In the genomic region with DNA sequence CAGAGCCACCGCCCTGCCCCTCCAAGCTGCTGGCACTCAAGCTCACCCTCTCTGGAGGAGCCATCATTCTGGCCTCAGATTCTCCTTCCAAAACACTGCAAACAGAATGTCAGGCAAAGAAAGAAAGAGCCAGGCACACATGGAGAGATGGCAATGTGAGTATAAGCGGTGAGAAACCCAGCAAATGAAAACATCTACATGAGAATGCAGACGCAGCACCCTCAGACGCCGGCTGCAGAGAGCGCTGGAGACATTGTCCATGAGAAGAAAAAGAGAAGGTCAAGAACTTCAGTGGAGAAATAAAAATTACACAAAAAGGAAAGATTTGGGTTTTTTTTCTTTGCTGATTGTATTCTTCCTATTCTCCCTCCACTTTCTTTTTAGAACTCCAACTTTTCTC, we compare ENCODE assay signal across 8 cellular contexts.
DNase-seq lines count a peak whose midpoint lies in the region; ATAC-seq and TF ChIP-seq lines count a peak whose summit lies in the region.
"Not testable (repeated sequence)": the region's sequence is repeated elsewhere in the genome, so short reads cannot be mapped to it uniquely, and the experiment has no call there.

No MANE protein-coding gene starts in this region.

- intact Hi-C loops in activated CD4-positive, alpha-beta T cell treated with anti-CD3 and anti-CD28 coated beads, Interleukin-2, amount 10 ng/mL, durations not matched to agents 24 days and 14 days (cut with micrococcal nuclease); activated T-helper 2 cell treated with anti-CD3 and anti-CD28 coated beads, Interferon-gamma antibody, Interleukin-2, Interleukin-4, amounts not matched to agents 10 μg/mL and 5 μg/mL and 100 μg/mL, durations not matched to agents 14 hours and 24 hours and 36 hours (cut with micrococcal nuclease): not testable (repeated sequence)

- H3K27ac ChIP-seq in BLaER1 = peak overlapping the region; percentile 84
- H3K27ac ChIP-seq in GM23338 (ENCODE audit: low read depth) = not testable (repeated sequence)

- H3K27me3 ChIP-seq in BLaER1; GM23338 (ENCODE audit: insufficient read depth): not testable (repeated sequence)

- H3K27ac Mint-ChIP-seq in GM23338; natural killer cell treated with Interleukin-12 subunit alpha and Interleukin-12 subunit beta and Interleukin-15 and Interleukin-18, amount 100 ng/mL, for 72 hours: not testable (repeated sequence)
- peak overlapping the region; percentile 72 for H3K27ac Mint-ChIP-seq in activated CD4-positive, alpha-beta T cell treated with anti-CD3 and anti-CD28 coated beads, Interleukin-2, amount 10 ng/mL, durations not matched to agents 24 days and 14 days
- H3K27ac Mint-ChIP-seq in activated T-helper 2 cell treated with anti-CD3 and anti-CD28 coated beads, Interferon-gamma antibody, Interleukin-2, Interleukin-4, amounts not matched to agents 10 μg/mL and 5 μg/mL and 100 μg/mL, durations not matched to agents 14 hours and 24 hours and 36 hours = peak overlapping the region; percentile 38

- peak overlapping the region; percentile 62; the same call in 1 of the 2 replicates for H3K9ac ChIP-seq in BLaER1

- peaks cover 12% of the 10 kb centered on the region for H3K4me1 Mint-ChIP-seq in GM23338
- H3K4me1 Mint-ChIP-seq in activated CD4-positive, alpha-beta T cell treated with anti-CD3 and anti-CD28 coated beads, Interleukin-2, amount 10 ng/mL, durations not matched to agents 24 days and 14 days; activated T-helper 2 cell treated with anti-CD3 and anti-CD28 coated beads, Interferon-gamma antibody, Interleukin-2, Interleukin-4, amounts not matched to agents 10 μg/mL and 5 μg/mL and 100 μg/mL, durations not matched to agents 14 hours and 24 hours and 36 hours (ENCODE audit: low read depth); natural killer cell treated with Interleukin-12 subunit alpha and Interleukin-12 subunit beta and Interleukin-15 and Interleukin-18, amount 100 ng/mL, for 72 hours (ENCODE audit: low read depth in 2 of 2): not testable (repeated sequence)

- not testable (repeated sequence) for TF ChIP-seq CTCF in GM23338 (conservative IDR thresholded peaks at IDR 0.05; ENCODE audit: low read depth in 2 of 2); choroid plexus epithelial cell (conservative IDR thresholded peaks at IDR 0.05; ENCODE audit: low read depth, low read length)

- DNase-seq in GM23338 (ENCODE audit: low spot score); activated CD4-positive, alpha-beta T cell treated with anti-CD3 and anti-CD28 coated beads, Interleukin-2, amount 10 ng/mL, durations not matched to agents 24 days and 14 days; activated T-helper 2 cell treated with anti-CD3 and anti-CD28 coated beads, Interferon-gamma antibody, Interleukin-2, Interleukin-4, amounts not matched to agents 10 μg/mL and 5 μg/mL and 100 μg/mL, durations not matched to agents 14 hours and 24 hours and 36 hours (ENCODE audit: low spot score); natural killer cell treated with Interleukin-12 subunit alpha and Interleukin-12 subunit beta and Interleukin-15 and Interleukin-18, amount 100 ng/mL, for 72 hours (ENCODE audit: low spot score): not testable (repeated sequence)
- DNase-seq in choroid plexus epithelial cell (ENCODE audit: low read depth) (peak; percentile 6), medulla oblongata (ENCODE audit: extremely low spot score) (peak; percentile 1), smooth muscle cell of the brain vasculature (ENCODE audit: low read depth, low spot score) (peak; percentile 13)

- not testable (repeated sequence) for H3K9me2 ChIP-seq in GM23338 (ENCODE audit: insufficient read depth)

- H4K20me1 ChIP-seq in BLaER1; GM23338 (replicated peaks; ENCODE audit: insufficient read depth): not testable (repeated sequence)

- not testable (repeated sequence) for H3K36me3 ChIP-seq in BLaER1; GM23338 (ENCODE audit: insufficient read depth)

- not testable (repeated sequence) for H3K4me3 Mint-ChIP-seq in GM23338; activated CD4-positive, alpha-beta T cell treated with anti-CD3 and anti-CD28 coated beads, Interleukin-2, amount 10 ng/mL, durations not matched to agents 24 days and 14 days; activated T-helper 2 cell treated with anti-CD3 and anti-CD28 coated beads, Interferon-gamma antibody, Interleukin-2, Interleukin-4, amounts not matched to agents 10 μg/mL and 5 μg/mL and 100 μg/mL, durations not matched to agents 14 hours and 24 hours and 36 hours (ENCODE audit: low read depth)
- peak overlapping the region; percentile 18 for H3K4me3 Mint-ChIP-seq in natural killer cell treated with Interleukin-12 subunit alpha and Interleukin-12 subunit beta and Interleukin-15 and Interleukin-18, amount 100 ng/mL, for 72 hours

- H3K4me1 ChIP-seq in BLaER1 = peaks cover 50% of the 10 kb centered on the region
- H3K4me1 ChIP-seq in GM23338 (ENCODE audit: insufficient read depth) = not testable (repeated sequence)

- not testable (repeated sequence) for H3K4me3 ChIP-seq in BLaER1; GM23338; choroid plexus epithelial cell (ENCODE audit: low read depth, low read length)

- ATAC-seq in GM23338 = peak; percentile 17
- ATAC-seq in natural killer cell treated with Interleukin-12 subunit alpha and Interleukin-12 subunit beta and Interleukin-15 and Interleukin-18, amount 100 ng/mL, for 72 hours = not testable (repeated sequence)

- H3K4me2 ChIP-seq in BLaER1 = peak overlapping the region; percentile 68
- H3K4me2 ChIP-seq in GM23338 = not testable (repeated sequence)

- not testable (repeated sequence) for H3K9me3 Mint-ChIP-seq in GM23338; activated CD4-positive, alpha-beta T cell treated with anti-CD3 and anti-CD28 coated beads, Interleukin-2, amount 10 ng/mL, durations not matched to agents 24 days and 14 days; activated T-helper 2 cell treated with anti-CD3 and anti-CD28 coated beads, Interferon-gamma antibody, Interleukin-2, Interleukin-4, amounts not matched to agents 10 μg/mL and 5 μg/mL and 100 μg/mL, durations not matched to agents 14 hours and 24 hours and 36 hours; natural killer cell treated with Interleukin-12 subunit alpha and Interleukin-12 subunit beta and Interleukin-15 and Interleukin-18, amount 100 ng/mL, for 72 hours

- not testable (repeated sequence) for H3K27me3 Mint-ChIP-seq in GM23338 (ENCODE audit: insufficient read depth, low read depth, poor library complexity); activated CD4-positive, alpha-beta T cell treated with anti-CD3 and anti-CD28 coated beads, Interleukin-2, amount 10 ng/mL, durations not matched to agents 24 days and 14 days; activated T-helper 2 cell treated with anti-CD3 and anti-CD28 coated beads, Interferon-gamma antibody, Interleukin-2, Interleukin-4, amounts not matched to agents 10 μg/mL and 5 μg/mL and 100 μg/mL, durations not matched to agents 14 hours and 24 hours and 36 hours (ENCODE audit: low read depth); natural killer cell treated with Interleukin-12 subunit alpha and Interleukin-12 subunit beta and Interleukin-15 and Interleukin-18, amount 100 ng/mL, for 72 hours

- not testable (repeated sequence) for H3K79me2 ChIP-seq in GM23338 (replicated peaks; ENCODE audit: insufficient read depth)

- not testable (repeated sequence) for H3K9me3 ChIP-seq in BLaER1

- not testable (repeated sequence) for H2AFZ ChIP-seq in GM23338

- not testable (repeated sequence) for H3F3A ChIP-seq in GM23338 (replicated peaks; ENCODE audit: low read depth)

- H3K36me3 Mint-ChIP-seq in GM23338 (ENCODE audit: low read depth); activated CD4-positive, alpha-beta T cell treated with anti-CD3 and anti-CD28 coated beads, Interleukin-2, amount 10 ng/mL, durations not matched to agents 24 days and 14 days (ENCODE audit: low read depth); activated T-helper 2 cell treated with anti-CD3 and anti-CD28 coated beads, Interferon-gamma antibody, Interleukin-2, Interleukin-4, amounts not matched to agents 10 μg/mL and 5 μg/mL and 100 μg/mL, durations not matched to agents 14 hours and 24 hours and 36 hours (ENCODE audit: low read depth); natural killer cell treated with Interleukin-12 subunit alpha and Interleukin-12 subunit beta and Interleukin-15 and Interleukin-18, amount 100 ng/mL, for 72 hours: not testable (repeated sequence)
